Comparison of ENCODE assay signal across 10 cellular contexts in the genomic region with DNA sequence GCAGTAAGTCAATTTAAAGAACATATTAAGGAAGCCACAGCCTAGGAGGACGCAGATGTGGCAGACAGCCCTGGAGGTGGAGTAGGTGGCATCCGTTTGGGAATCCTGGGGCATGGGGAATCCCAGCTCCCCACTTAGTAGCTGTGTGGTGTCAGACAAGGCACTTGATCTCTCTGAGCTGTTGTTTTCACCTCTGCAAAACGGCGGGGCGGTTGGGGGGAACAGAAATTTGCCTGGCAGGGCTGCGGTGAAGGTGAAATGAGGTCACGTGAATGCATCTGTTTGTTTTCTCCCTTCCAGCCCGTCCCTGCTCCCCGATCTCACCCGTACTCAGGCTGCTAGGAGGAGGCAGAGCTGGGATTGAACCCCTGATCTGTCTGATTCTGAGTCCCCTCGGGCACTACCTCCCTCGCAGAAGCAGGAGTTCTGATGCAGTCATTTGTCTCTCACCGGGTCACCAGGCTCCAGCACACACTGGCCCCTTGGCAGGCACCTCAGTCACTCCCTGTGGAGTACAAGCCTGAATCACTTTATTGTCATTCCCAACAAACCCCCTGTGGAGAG. TPM values are rescaled to one million over a fixed set of nuclear protein-coding genes. Genes with fewer than 3 reads are reported as not detected.
DNase-seq lines count a peak whose midpoint lies in the region; ATAC-seq and TF ChIP-seq lines count a peak whose summit lies in the region.
"Had no signal": no experiment of that assay in that cellular context is flagged by ENCODE, and none has a peak within 500 bp of the region (broad histone marks: within the 10 kb centered on the region; RNA-seq: fewer than 3 reads in every experiment).

No MANE protein-coding gene starts in this region.

- no peak overlapping the region for H4K8ac ChIP-seq in neuronal stem cell (ENCODE audit: low read depth, low read length)

- no peak overlapping the region for H2BK15ac ChIP-seq in neuronal stem cell (ENCODE audit: low read length)

- no peak overlapping the region for H2BK12ac ChIP-seq in neuronal stem cell (ENCODE audit: low read length)

- no peak overlapping the region for H3K4me2 ChIP-seq in neuronal stem cell (ENCODE audit: insufficient read depth, low read length, poor library complexity, severe bottlenecking)

- peak; percentile 28; the same call in 1 of the 2 replicates for TF ChIP-seq POLR2A in Raji (IDR thresholded peaks at IDR 0.05; ENCODE audit: insufficient read depth, low read depth, low read length)

- H3K36me3 ChIP-seq in neuronal stem cell (replicated peaks in 1 of 2; ENCODE audit: control insufficient read depth in 2 of 2, insufficient read depth in 2 of 2, low read length in 2 of 2) = no peaks in the 10 kb centered on the region

- H3K79me1 ChIP-seq in neuronal stem cell (ENCODE audit: low read depth, low read length) = no peaks in the 10 kb centered on the region

- no peak overlapping the region for H2AK5ac ChIP-seq in neuronal stem cell (ENCODE audit: low read depth, low read length)

- H3K4me3 ChIP-seq in GM12864 (ENCODE audit: low read depth, low read length) = peak overlapping the region; percentile 27
- H3K4me3 ChIP-seq in neuronal stem cell (ENCODE audit: low read length in 2 of 2) = no peak overlapping the region

- DNase-seq in GM12864 (ENCODE audit: low read depth) (no peak), neuronal stem cell (ENCODE audit: low spot score) (no peak), NOMO-1 treated with DMSO at 0.1 percent for 48 hours (lab: John Stamatoyannopoulos, UW; ENCODE audit: unreplicated experiment) (no peak)
- peak; percentile 54 for DNase-seq in activated gamma-delta T cell treated with anti-CD3 and anti-CD28 coated beads, Interleukin-2, amount 50 U/mL, for 16 hours (ENCODE audit: low read depth)
- DNase-seq: Calu3, NCI-H2029 had no signal

- peak overlapping the region; percentile 46 for H3K18ac ChIP-seq in neuronal stem cell (ENCODE audit: low read length)

- WGBS in neuronal stem cell (ENCODE audit: extremely low coverage in 2 of 2, insufficient read length in 2 of 2, insufficient replicate concordance in 1 of 2), 2 donors = no CpG with 5 or more reads among the region's 13 CpGs

- TF ChIP-seq CTCF in GM12864 (IDR thresholded peaks at IDR 0.05; ENCODE audit: low read depth, low read length, missing control alignments) = no peak

- no peak overlapping the region for H3K4ac ChIP-seq in neuronal stem cell (ENCODE audit: low read length)

- H3K9me3 ChIP-seq in neuronal stem cell (replicated peaks in 1 of 2; ENCODE audit: control insufficient read depth in 2 of 2, insufficient read depth in 1 of 2, low read depth in 1 of 2, low read length in 2 of 2) = peaks cover 0 to 3% of the 10 kb centered on the region in 2 donors

- H3K27me3 ChIP-seq in neuronal stem cell (ENCODE audit: control insufficient read depth in 3 of 3, insufficient read depth in 3 of 3, low read depth in 1 of 3, low read length in 3 of 3) = no peaks in the 10 kb centered on the region

- no peak overlapping the region for H2AFZ ChIP-seq in neuronal stem cell (ENCODE audit: low read length)

- peaks cover 14 to 24% of the 10 kb centered on the region in 2 donors for H3K4me1 ChIP-seq in neuronal stem cell (ENCODE audit: control insufficient read depth in 2 of 2, insufficient read depth in 1 of 2, low read depth in 1 of 2, low read length in 2 of 2)

- H2BK5ac ChIP-seq in neuronal stem cell (ENCODE audit: low read length) = no peak overlapping the region

- no peak overlapping the region for H3K9ac ChIP-seq in neuronal stem cell (ENCODE audit: low read depth, low read length, poor library complexity)

- no peak overlapping the region for H3K27ac ChIP-seq in neuronal stem cell (replicated peaks; ENCODE audit: low read length)

- H3K14ac ChIP-seq in neuronal stem cell (ENCODE audit: low read length) = no peak overlapping the region

- no peak for ATAC-seq in GM21390 (IDR thresholded peaks at IDR 0.05; ENCODE audit: unreplicated experiment)
- no peak for ATAC-seq in HG03354 (IDR thresholded peaks at IDR 0.05; ENCODE audit: poor library complexity, severe bottlenecking, unreplicated experiment)
- no peak for ATAC-seq in GM19452 (IDR thresholded peaks at IDR 0.05; ENCODE audit: unreplicated experiment)

- peak overlapping the region; percentile 17 for H4K91ac ChIP-seq in neuronal stem cell (ENCODE audit: low read depth, low read length, poor library complexity)

- no peak overlapping the region for H3K23ac ChIP-seq in neuronal stem cell (ENCODE audit: low read depth, low read length, poor library complexity)

- no peak overlapping the region for H2BK120ac ChIP-seq in neuronal stem cell (ENCODE audit: low read depth, low read length)

RNA-seq across cellular contexts. Expression of a gene that starts 2.2 kb away (rescaled TPM):
- polyA plus RNA-seq in neuronal stem cell (2013, experiment 1 of 2) = 0.15 TPM
- polyA plus RNA-seq in neuronal stem cell (2013, experiment 2 of 2) = 0.10 TPM

RNA-seq across cellular contexts. Expression of a gene that starts 36.4 kb away (rescaled TPM):
- 0.04 TPM for polyA plus RNA-seq in neuronal stem cell (2013, experiment 1 of 2)
- polyA plus RNA-seq in neuronal stem cell (2013, experiment 2 of 2) = 0.01 TPM
